19 cellular contexts compared by ENCODE assay signal in genomic region chr17:79473836-79474204, GRCh38.
DNase-seq lines count a peak whose midpoint lies in the region; ATAC-seq, FAIRE-seq and TF ChIP-seq lines count a peak whose summit lies in the region.
"Had no signal": no experiment of that assay in that cellular context is flagged by ENCODE, and none has a peak within 500 bp of the region (broad histone marks: within the 10 kb centered on the region; RNA-seq: fewer than 3 reads in every experiment).

No MANE protein-coding gene starts in this region.

- TF ChIP-seq POLR2A in A549 (IDR thresholded peaks at IDR 0.05; ENCODE audit: low read length) (no peak), esophagus squamous epithelium (IDR thresholded peaks at IDR 0.05) (no peak)

- no peak for FAIRE-seq in A549 (lab: Jason Lieb, UNC)
- FAIRE-seq: D721Med, G401.6, GM12891, GM18507 had no signal

- H3K4me2 ChIP-seq in A549 = peak overlapping the region; percentile 70

- peaks cover 6% of the 10 kb centered on the region for H3K4me1 Mint-ChIP-seq in neural crest cell
- H3K4me1 Mint-ChIP-seq: CD4-positive, CD25-positive, alpha-beta regulatory T cell; CD8-positive, alpha-beta memory T cell had no signal

- peaks cover 2% of the 10 kb centered on the region for H3K27me3 Mint-ChIP-seq in neural crest cell (ENCODE audit: low read depth)

- peaks cover 2% of the 10 kb centered on the region for H3K9me3 Mint-ChIP-seq in neural crest cell
- H3K9me3 Mint-ChIP-seq: CD8-positive, alpha-beta memory T cell had no signal

- H3K27ac ChIP-seq in A549 = peak overlapping the region; percentile 95 to 97
- peak overlapping the region; percentile 53 for H3K27ac ChIP-seq in WERI-Rb-1
- H3K27ac ChIP-seq in dorsolateral prefrontal cortex = peak overlapping the region in 37 of 59 donors; percentile 3 to 97 (median 48)
- no peak overlapping the region for H3K27ac ChIP-seq in esophagus squamous epithelium

- in situ Hi-C loops in GM13976 (cut with MboI; ENCODE audit: low sequenced_read_pairs, unreplicated experiment) = no loop called here

- peak; percentile 1; a peak in 2 of 6 replicates for ATAC-seq in A549

- DNase-seq in A549 (ENCODE audit: low read depth in 1 of 2, low spot score in 1 of 2) (no peak), WERI-Rb-1 (no peak), dorsolateral prefrontal cortex (no peak), neural crest cell (ENCODE audit: low read depth, low spot score) (no peak), esophagus squamous epithelium (lab: John Stamatoyannopoulos, UW) (no peak), GM13976 (ENCODE audit: low spot score) (no peak), COR-L47 (lab: John Stamatoyannopoulos, UW) (no peak)
- DNase-seq in activated CD4-positive, CD25-positive, alpha-beta regulatory T cell treated with anti-CD3 and anti-CD28 coated beads, Interleukin-2, amount 50 U/mL, for 72 hours = no peak
- DNase-seq: ACHN; BE2C; CD4-positive, CD25-positive, alpha-beta regulatory T cell; CD8-positive, alpha-beta memory T cell; GOT3; H7 had no signal

- H3K36me3 Mint-ChIP-seq in neural crest cell (ENCODE audit: low read depth) = no peaks in the 10 kb centered on the region
- H3K36me3 Mint-ChIP-seq: CD4-positive, CD25-positive, alpha-beta regulatory T cell; CD8-positive, alpha-beta memory T cell had no signal

- TF ChIP-seq EP300 in A549 (IDR thresholded peaks at IDR 0.05) = no peak

- intact Hi-C loops in dorsolateral prefrontal cortex (cut with DNase I) (loop anchor here in 1 of 2 donors (10.0 kb wide), 1 partner anchor 59 kb away; no protein-coding TSS in a partner anchor), esophagus squamous epithelium (cut with DNase I) (no loop called here)

- no peak overlapping the region for H3K4me3 Mint-ChIP-seq in neural crest cell
- H3K4me3 Mint-ChIP-seq: CD4-positive, CD25-positive, alpha-beta regulatory T cell; CD8-positive, alpha-beta memory T cell had no signal

- peaks cover 14% of the 10 kb centered on the region for H3K36me3 ChIP-seq in WERI-Rb-1
- H3K36me3 ChIP-seq in esophagus squamous epithelium = no peaks in the 10 kb centered on the region
- H3K36me3 ChIP-seq: BE2C had no signal

- H3K4me3 ChIP-seq in A549 (no peak overlapping the region), WERI-Rb-1 (ENCODE audit: low read depth, low read length) (no peak overlapping the region), dorsolateral prefrontal cortex (no peak overlapping the region), esophagus squamous epithelium (no peak overlapping the region)

- CTCF ChIA-PET in A549 (lab: Yijun Ruan, JAX) = interaction anchor here (2.7 kb wide), 1 partner anchor 138 kb away, joined by 16 read pairs; the partner anchor contains the start of gene RBFOX3

- H3K9me3 ChIP-seq in A549 (no peaks in the 10 kb centered on the region), WERI-Rb-1 (ENCODE audit: severe bottlenecking) (no peaks in the 10 kb centered on the region), esophagus squamous epithelium (no peaks in the 10 kb centered on the region)
- H3K9me3 ChIP-seq: BE2C, Caco-2 had no signal

- H3K27me3 ChIP-seq in WERI-Rb-1 (ENCODE audit: insufficient read depth, low read depth, severe bottlenecking) (no peaks in the 10 kb centered on the region), dorsolateral prefrontal cortex (peaks cover 0 to 12% (median 0%) of the 10 kb centered on the region in 45 donors), esophagus squamous epithelium (peaks cover 0 to 66% (median 0%) of the 10 kb centered on the region in 4 donors)

- TF ChIP-seq CTCF in A549 (IDR thresholded peaks at IDR 0.05) = no peak
- TF ChIP-seq CTCF in WERI-Rb-1 (IDR thresholded peaks at IDR 0.05; ENCODE audit: low read depth, low read length) = no peak
- TF ChIP-seq CTCF in dorsolateral prefrontal cortex (IDR thresholded peaks at IDR 0.05 in 54 of 56, conservative IDR thresholded peaks at IDR 0.05 in 2 of 56; ENCODE audit: low read depth in 1 of 56, partially characterized antibody in 56 of 56) = no peak
- no peak for TF ChIP-seq CTCF in neural crest cell (conservative IDR thresholded peaks at IDR 0.05)
- TF ChIP-seq CTCF in esophagus squamous epithelium (IDR thresholded peaks at IDR 0.05) = no peak
- TF ChIP-seq CTCF in GM13976 (IDR thresholded peaks at IDR 0.05; ENCODE audit: borderline replicate concordance, control extremely low read depth, extremely low read depth, insufficient read depth, missing control alignments) = no peak

- TF ChIP-seq RAD21 in A549 (conservative IDR thresholded peaks at IDR 0.05 in 1 of 2, IDR thresholded peaks at IDR 0.05 in 1 of 2) = no peak

- POLR2A ChIA-PET in A549 (lab: Yijun Ruan, JAX) = interaction anchor here (0.6 to 0.7 kb wide), 2 partner anchors 71 to 487 kb away, joined by 3 read pairs; no protein-coding TSS in a partner anchor

- H3K27ac Mint-ChIP-seq in neural crest cell (ENCODE audit: unreplicated experiment) = peak overlapping the region; percentile 3
- H3K27ac Mint-ChIP-seq: CD4-positive, CD25-positive, alpha-beta regulatory T cell had no signal

- H3K4me1 ChIP-seq in A549 (peaks cover 58% of the 10 kb centered on the region), esophagus squamous epithelium (peaks cover 4 to 24% (median 6%) of the 10 kb centered on the region in 3 donors)
- H3K4me1 ChIP-seq: BE2C had no signal

- 21% methylated on average over 8 of the region's 8 CpGs for WGBS in A549 (ENCODE audit: missing lambda C conversion rate)
- 49 to 52% methylated on average over 8 of the region's 8 CpGs for WGBS in esophagus squamous epithelium, 2 donors

TF ChIP-seq in A549, 52 proteins besides CTCF, POLR2A, EP300 and RAD21:
- TF ChIP-seq PBX3 (IDR thresholded peaks at IDR 0.05) (no peak), ESRRA (IDR thresholded peaks at IDR 0.05; ENCODE audit: borderline replicate concordance, low read length) (no peak), HDAC2 (IDR thresholded peaks at IDR 0.05) (no peak), HEYL (CRISPR knock-in tag; IDR thresholded peaks at IDR 0.05) (peak; percentile 11; the same call in 1 of the 2 replicates), KDM1A (IDR thresholded peaks at IDR 0.05; ENCODE audit: low read depth) (no peak), E2F6 (IDR thresholded peaks at IDR 0.05; ENCODE audit: borderline replicate concordance, low read depth) (peak; percentile 22; the same call in 1 of the 2 replicates), HMGXB4 (CRISPR knock-in tag; IDR thresholded peaks at IDR 0.05; ENCODE audit: borderline replicate concordance) (no peak), ZSCAN20 (CRISPR knock-in tag; IDR thresholded peaks at IDR 0.05) (peak; percentile 64; the same call in 1 of the 2 replicates), PHF8 (IDR thresholded peaks at IDR 0.05; ENCODE audit: borderline replicate concordance, low read depth) (no peak)

Comparison
In these comparisons a context has a peak if more than half of its experiments do, and no peak if none do; other contexts are left out.
1. H3K27ac ChIP-seq: peak in A549 (2 of 2), WERI-Rb-1 (single experiment) and dorsolateral prefrontal cortex (37 of 59); none in esophagus squamous epithelium (0 of 4).